In the genomic region with DNA sequence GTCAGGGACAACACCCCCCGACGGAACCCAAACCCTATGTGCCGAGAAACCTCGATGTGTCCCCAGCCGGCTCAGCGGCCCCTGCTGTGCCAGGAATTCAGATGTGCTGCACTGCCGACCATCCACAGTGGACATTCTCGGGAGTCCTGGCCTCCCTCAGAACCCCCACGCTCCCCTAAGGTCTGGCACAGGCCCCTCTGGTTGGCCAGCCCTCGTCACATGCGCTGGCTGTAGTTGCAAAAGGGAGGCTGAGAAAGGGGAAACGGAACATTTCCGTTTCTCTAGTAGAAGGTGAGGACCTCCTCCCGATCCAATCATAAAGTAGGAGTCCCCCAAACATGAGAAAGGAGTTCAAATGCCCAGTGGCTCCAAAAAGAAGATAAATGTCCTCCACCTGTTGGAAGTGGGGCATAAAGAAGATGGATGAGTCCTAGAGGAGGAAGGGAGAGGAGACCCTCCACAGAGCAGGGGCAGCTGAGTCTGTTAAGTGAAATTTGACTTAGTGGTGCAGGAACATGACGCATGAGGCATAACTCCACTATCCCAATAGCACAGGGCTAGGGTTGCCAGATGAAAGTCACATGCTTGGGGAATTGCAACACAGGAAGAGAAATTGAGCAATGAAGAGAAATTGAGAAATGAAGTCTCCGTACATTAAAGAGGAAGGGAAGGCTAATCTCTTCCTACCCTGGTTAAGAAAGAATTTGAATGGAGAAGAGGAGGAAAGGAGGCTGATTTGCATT, we compare ENCODE assay signal across 10 cellular contexts. TPM values are rescaled to one million over a fixed set of nuclear protein-coding genes. Genes with fewer than 3 reads are reported as not detected.
DNase-seq lines count a peak whose midpoint lies in the region; ATAC-seq, FAIRE-seq and TF ChIP-seq lines count a peak whose summit lies in the region.
"Had no signal": no experiment of that assay in that cellular context is flagged by ENCODE, and none has a peak within 500 bp of the region (broad histone marks: within the 10 kb centered on the region; RNA-seq: fewer than 3 reads in every experiment).

No MANE protein-coding gene starts in this region.

- H3K4me3 Mint-ChIP-seq in WTC11, result peak overlapping the region; percentile 2; the same call in 1 of the 2 replicates
- no peak overlapping the region for H3K4me3 Mint-ChIP-seq in activated CD4-positive, alpha-beta T cell treated with anti-CD3 and anti-CD28 coated beads, Interleukin-2, amount 10 ng/mL, durations not matched to agents 24 days and 14 days
- H3K4me3 Mint-ChIP-seq: neural crest cell had no signal

- no peaks in the 10 kb centered on the region for H3K27me3 Mint-ChIP-seq in WTC11 (ENCODE audit: low read depth)
- H3K27me3 Mint-ChIP-seq in activated CD4-positive, alpha-beta T cell treated with anti-CD3 and anti-CD28 coated beads, Interleukin-2, amount 10 ng/mL, durations not matched to agents 24 days and 14 days, result peaks cover 17% of the 10 kb centered on the region

- DNase-seq in H54 (ENCODE audit: insufficient read length, low spot score), result peak; percentile 34
- peak; percentile 55 for DNase-seq in WTC11 (ENCODE audit: low spot score)
- DNase-seq in left cardiac atrium, result peak; percentile 72
- no peak for DNase-seq in retinal pigment epithelial cell (ENCODE audit: low read depth)
- DNase-seq in DMS 273 treated with DMSO at 0.1 percent for 48 hours (lab: John Stamatoyannopoulos, UW), result no peak
- DNase-seq in activated CD4-positive, alpha-beta T cell treated with anti-CD3 and anti-CD28 coated beads, Interleukin-2, amount 10 ng/mL, durations not matched to agents 24 days and 14 days, result no peak
- no peak for DNase-seq in NCI-H146 (lab: John Stamatoyannopoulos, UW)

- CTCF ChIA-PET in WTC11 (lab: Charles Lee), result interaction anchor here (0.8 to 3.6 kb wide), 19 partner anchors 9 to 406 kb away, joined by 3 to 34 read pairs (median 5); partner anchors contain the start of genes KSR1 and WSB1

- H3K4me1 Mint-ChIP-seq in WTC11, result peaks cover 25% of the 10 kb centered on the region
- H3K4me1 Mint-ChIP-seq in activated CD4-positive, alpha-beta T cell treated with anti-CD3 and anti-CD28 coated beads, Interleukin-2, amount 10 ng/mL, durations not matched to agents 24 days and 14 days, result peaks cover 19% of the 10 kb centered on the region

- FAIRE-seq in H54 (lab: Jason Lieb, UNC), result no peak

- TF ChIP-seq CTCF in WTC11 (IDR thresholded peaks at IDR 0.05) (no peak), retinal pigment epithelial cell (conservative IDR thresholded peaks at IDR 0.05; ENCODE audit: low read depth, low read length) (no peak)

- no peak overlapping the region for H3K27ac Mint-ChIP-seq in WTC11
- H3K27ac Mint-ChIP-seq in activated CD4-positive, alpha-beta T cell treated with anti-CD3 and anti-CD28 coated beads, Interleukin-2, amount 10 ng/mL, durations not matched to agents 24 days and 14 days, result no peak overlapping the region

- no peaks in the 10 kb centered on the region for H3K36me3 Mint-ChIP-seq in WTC11
- H3K36me3 Mint-ChIP-seq in activated CD4-positive, alpha-beta T cell treated with anti-CD3 and anti-CD28 coated beads, Interleukin-2, amount 10 ng/mL, durations not matched to agents 24 days and 14 days (ENCODE audit: low read depth), result no peaks in the 10 kb centered on the region
- H3K36me3 Mint-ChIP-seq: IgD-negative memory B cell had no signal

- TF ChIP-seq POLR2A in H54 (IDR thresholded peaks at IDR 0.05; ENCODE audit: low read depth, low read length), result no peak

- POLR2A ChIA-PET in WTC11 (lab: Charles Lee), result interaction anchor here (1.5 kb wide), 1 partner anchor 50 kb away, joined by 5 read pairs; no protein-coding TSS in a partner anchor

- H3K4me3 ChIP-seq in retinal pigment epithelial cell (ENCODE audit: low read length), result peak overlapping the region; percentile 3

- peak; percentile 24 for ATAC-seq in WTC11
- peak; percentile 84 to 85 for ATAC-seq in left cardiac atrium
- no peak for ATAC-seq in HG03342 (IDR thresholded peaks at IDR 0.05; ENCODE audit: unreplicated experiment)

- no peaks in the 10 kb centered on the region for H3K9me3 Mint-ChIP-seq in WTC11
- H3K9me3 Mint-ChIP-seq in activated CD4-positive, alpha-beta T cell treated with anti-CD3 and anti-CD28 coated beads, Interleukin-2, amount 10 ng/mL, durations not matched to agents 24 days and 14 days, result no peaks in the 10 kb centered on the region
- H3K9me3 Mint-ChIP-seq: IgD-negative memory B cell, neural crest cell had no signal

- intact Hi-C loops in left cardiac atrium (cut with DNase I), result loop anchor here (1.0 to 5.0 kb wide), 7 partner anchors 48 to 358 kb away; partner anchors contain the start of gene WSB1 (in 2 of the 2)
- intact Hi-C loops in activated CD4-positive, alpha-beta T cell treated with anti-CD3 and anti-CD28 coated beads, Interleukin-2, amount 10 ng/mL, durations not matched to agents 24 days and 14 days (cut with micrococcal nuclease), result loop anchor here (5.0 kb wide), 1 partner anchor 108 kb away; no protein-coding TSS in a partner anchor

TF ChIP-seq in WTC11, 78 proteins besides CTCF, POLR2A, EP300 and RAD21:
- TF ChIP-seq ZNF219 (CRISPR knock-in tag; IDR thresholded peaks at IDR 0.05; ENCODE audit: borderline replicate concordance), result no peak
- TF ChIP-seq USF2 (CRISPR knock-in tag; IDR thresholded peaks at IDR 0.05), result 0 out of 2 replicates have a peak, but pooled peaks have one; percentile 26
- TF ChIP-seq, protein P1, sequence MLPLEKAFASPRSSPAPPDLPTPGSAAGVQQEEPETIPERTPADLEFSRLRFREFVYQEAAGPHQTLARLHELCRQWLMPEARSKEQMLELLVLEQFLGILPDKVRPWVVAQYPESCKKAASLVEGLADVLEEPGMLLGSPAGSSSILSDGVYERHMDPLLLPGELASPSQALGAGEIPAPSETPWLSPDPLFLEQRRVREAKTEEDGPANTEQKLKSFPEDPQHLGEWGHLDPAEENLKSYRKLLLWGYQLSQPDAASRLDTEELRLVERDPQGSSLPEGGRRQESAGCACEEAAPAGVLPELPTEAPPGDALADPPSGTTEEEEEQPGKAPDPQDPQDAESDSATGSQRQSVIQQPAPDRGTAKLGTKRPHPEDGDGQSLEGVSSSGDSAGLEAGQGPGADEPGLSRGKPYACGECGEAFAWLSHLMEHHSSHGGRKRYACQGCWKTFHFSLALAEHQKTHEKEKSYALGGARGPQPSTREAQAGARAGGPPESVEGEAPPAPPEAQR (CRISPR knock-in tag; IDR thresholded peaks at IDR 0.05), result no peak
- TF ChIP-seq OVOL2 (CRISPR knock-in tag; IDR thresholded peaks at IDR 0.05; ENCODE audit: borderline replicate concordance), result no peak
- no peak for TF ChIP-seq ATF2 (CRISPR knock-in tag; IDR thresholded peaks at IDR 0.05; ENCODE audit: borderline replicate concordance, low read depth)
- no peak for TF ChIP-seq TCF7 (CRISPR knock-in tag; IDR thresholded peaks at IDR 0.05; ENCODE audit: low read depth)
- 0 out of 2 replicates have a peak, but pooled peaks have one; percentile 13 for TF ChIP-seq NFYB (CRISPR knock-in tag; conservative IDR thresholded peaks at IDR 0.05; ENCODE audit: low read depth)
- no peak for TF ChIP-seq CREB1 (CRISPR knock-in tag; IDR thresholded peaks at IDR 0.05)
- TF ChIP-seq ZNF263 (CRISPR knock-in tag; IDR thresholded peaks at IDR 0.05; ENCODE audit: low read depth), result no peak
- no peak for TF ChIP-seq E2F4 (CRISPR knock-in tag; IDR thresholded peaks at IDR 0.05; ENCODE audit: borderline replicate concordance, low read depth)
- TF ChIP-seq NFE2L1 (CRISPR knock-in tag; IDR thresholded peaks at IDR 0.05), result no peak
- no peak for TF ChIP-seq ZNF138 (CRISPR knock-in tag; conservative IDR thresholded peaks at IDR 0.05)
TF ChIP-seq in WTC11: peak in this region for 2.

RNA-seq across cellular contexts. Expression of gene WSB1, which starts 49.3 kb away (rescaled TPM):
- total RNA-seq in WTC11 (2021) (167 to 223 TPM (median 221 TPM) in 3 replicates), left cardiac atrium (100 to 1,000 TPM in 1 of 2 donors, 10 to 100 TPM in 1; 69.3 to 119 TPM)
- total RNA-seq in activated CD4-positive, alpha-beta T cell treated with anti-CD3 and anti-CD28 coated beads, Interleukin-2, amount 10 ng/mL, durations not matched to agents 24 days and 14 days, result 135 and 136 TPM in 2 replicates

Comparison
In these comparisons a context has a peak if more than half of its experiments do, and no peak if none do; other contexts are left out.
1. DNase-seq: peak in H54 (single experiment), WTC11 (single experiment) and left cardiac atrium (single experiment); none in retinal pigment epithelial cell (single experiment), DMS 273 treated with DMSO at 0.1 percent for 48 hours (single experiment), activated CD4-positive, alpha-beta T cell treated with anti-CD3 and anti-CD28 coated beads, Interleukin-2, amount 10 ng/mL, durations not matched to agents 24 days and 14 days (single experiment) and NCI-H146 (single experiment).